10 cellular contexts compared by ENCODE assay signal in the genomic region with DNA sequence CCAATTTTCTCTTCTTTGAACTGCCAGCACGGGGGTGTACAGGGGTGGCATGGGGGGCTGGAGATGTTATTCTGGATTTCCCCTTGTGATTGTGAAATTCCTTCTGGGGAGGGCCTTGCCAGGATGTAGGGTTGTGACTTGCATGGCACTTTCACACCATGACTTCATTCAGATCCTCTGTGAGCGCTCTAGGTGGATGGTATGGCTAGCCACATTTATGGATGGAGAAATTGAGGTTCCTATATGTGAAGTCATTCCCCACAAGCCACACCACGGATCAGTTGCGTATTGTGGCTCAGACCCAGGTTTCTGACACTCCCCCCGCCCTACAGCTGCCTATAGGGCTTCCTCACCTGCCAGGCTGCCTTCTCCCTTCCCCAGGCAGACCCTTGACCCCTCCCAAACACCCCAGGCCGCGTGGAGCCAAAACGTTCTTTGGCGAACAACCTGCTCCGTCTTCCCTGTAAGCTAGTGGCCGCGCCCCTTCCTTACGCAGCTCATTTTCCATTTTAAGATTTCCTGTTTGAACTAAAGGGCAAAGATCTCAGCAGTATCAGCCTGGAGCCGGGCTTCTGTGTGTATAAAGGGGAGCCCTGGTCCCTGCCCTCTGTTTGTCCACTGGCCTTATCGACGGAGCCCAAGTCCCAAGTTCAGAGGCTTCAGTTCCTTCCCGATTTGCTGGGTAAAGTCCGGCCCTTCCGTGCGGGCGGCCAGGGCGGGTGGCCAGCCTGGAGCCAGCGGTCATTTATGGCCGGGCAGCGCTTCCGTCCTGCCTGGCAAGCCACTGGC.
DNase-seq lines count a peak whose midpoint lies in the region; ATAC-seq and TF ChIP-seq lines count a peak whose summit lies in the region.
"Had no signal": no experiment of that assay in that cellular context is flagged by ENCODE, and none has a peak within 500 bp of the region (broad histone marks: within the 10 kb centered on the region; RNA-seq: fewer than 3 reads in every experiment).

No MANE protein-coding gene starts in this region.

- H3K9me3 ChIP-seq in heart right ventricle: no peaks in the 10 kb centered on the region
- no peaks in the 10 kb centered on the region for H3K9me3 ChIP-seq in sigmoid colon

- WGBS in heart right ventricle, 2 donors: 47 to 66% methylated on average over 26 of the region's 26 CpGs
- WGBS in sigmoid colon, 2 donors: 8 to 35% methylated on average over 26 of the region's 26 CpGs

- TF ChIP-seq CTCF in HL-60 (IDR thresholded peaks at IDR 0.05; ENCODE audit: insufficient read depth, low read length) (no peak), heart right ventricle (IDR thresholded peaks at IDR 0.05) (no peak), sigmoid colon (IDR thresholded peaks at IDR 0.05) (no peak), brain microvascular endothelial cell (IDR thresholded peaks at IDR 0.05; ENCODE audit: low read depth, low read length, missing control alignments) (no peak)

- H3K27ac ChIP-seq in HL-60 (replicated peaks): no peak overlapping the region
- H3K27ac ChIP-seq in heart right ventricle: peak overlapping the region; percentile 72 to 89 (median 81)
- peak overlapping the region in 3 of 4 donors; percentile 6 to 54 (median 53) for H3K27ac ChIP-seq in sigmoid colon
- no peak overlapping the region for H3K27ac ChIP-seq in brain microvascular endothelial cell

- H3K27me3 ChIP-seq in HL-60 (ENCODE audit: insufficient read depth, poor library complexity, severe bottlenecking) (no peaks in the 10 kb centered on the region), heart right ventricle (no peaks in the 10 kb centered on the region), sigmoid colon (no peaks in the 10 kb centered on the region), brain microvascular endothelial cell (replicated peaks) (no peaks in the 10 kb centered on the region)

- peak in 1 of 2 donors; percentile 36 for TF ChIP-seq POLR2A in sigmoid colon (IDR thresholded peaks at IDR 0.05)

- DNase-seq in HL-60 (ENCODE audit: low read depth in 1 of 2, low spot score in 1 of 2) (peak; percentile 49 to 58), RPMI7951 (ENCODE audit: low read depth) (peak; percentile 37), heart right ventricle (peak; percentile 60 to 82), sigmoid colon (no peak), NCI-H1436 treated with DMSO at 0.1 percent for 48 hours (lab: John Stamatoyannopoulos, UW) (no peak), brain microvascular endothelial cell (no peak)
- DNase-seq in activated CD4-positive, CD25-positive, alpha-beta regulatory T cell treated with anti-CD3 and anti-CD28 coated beads, Interleukin-2, amount 50 U/mL, for 72 hours: no peak
- DNase-seq: activated gamma-delta T cell, NCI-H526 had no signal

- in situ Hi-C loops in brain microvascular endothelial cell (cut with HindIII; ENCODE audit: low pct_ligation_motif_present, low sequenced_read_pairs): no loop called here

- H3K4me3 ChIP-seq in HL-60 (replicated peaks; ENCODE audit: insufficient read depth, low read length): 0 out of 2 replicates have a peak overlapping the region, but pooled peaks have one; percentile 13
- peak overlapping the region in 7 of 10 donors; percentile 18 to 43 (median 41) for H3K4me3 ChIP-seq in heart right ventricle
- H3K4me3 ChIP-seq in sigmoid colon: peak overlapping the region in 1 of 4 donors; percentile 7
- no peak overlapping the region for H3K4me3 ChIP-seq in brain microvascular endothelial cell (ENCODE audit: low read depth, low read length)

- peak; percentile 75 to 95 (median 92) for ATAC-seq in heart right ventricle
- ATAC-seq in GM19463 (IDR thresholded peaks at IDR 0.05; ENCODE audit: unreplicated experiment): no peak

- no peaks in the 10 kb centered on the region for H3K36me3 ChIP-seq in heart right ventricle
- no peaks in the 10 kb centered on the region for H3K36me3 ChIP-seq in sigmoid colon
- no peaks in the 10 kb centered on the region for H3K36me3 ChIP-seq in brain microvascular endothelial cell (replicated peaks)

- no peak for TF ChIP-seq EP300 in sigmoid colon (IDR thresholded peaks at IDR 0.05)

- peaks cover 0 to 36% (median 12%) of the 10 kb centered on the region in 9 donors for H3K4me1 ChIP-seq in heart right ventricle
- no peaks in the 10 kb centered on the region for H3K4me1 ChIP-seq in sigmoid colon

- intact Hi-C loops in heart right ventricle (cut with DNase I) (loop anchor here in 3 of 10 donors (5.0 to 10.0 kb wide), 3 partner anchors 50 to 557 kb away; a partner anchor contains a TSS), sigmoid colon (cut with DNase I) (no loop called here)

Comparison
In these comparisons a context has a peak if more than half of its experiments do, and no peak if none do; other contexts are left out.
1. DNase-seq: peak in HL-60 (2 of 2), RPMI7951 (single experiment) and heart right ventricle (2 of 2); none in sigmoid colon (single experiment), NCI-H1436 treated with DMSO at 0.1 percent for 48 hours (single experiment), brain microvascular endothelial cell (single experiment) and activated CD4-positive, CD25-positive, alpha-beta regulatory T cell treated with anti-CD3 and anti-CD28 coated beads, Interleukin-2, amount 50 U/mL, for 72 hours (single experiment).
2. H3K27ac ChIP-seq: peak in heart right ventricle (10 of 10) and sigmoid colon (3 of 4); none in HL-60 (single experiment) and brain microvascular endothelial cell (single experiment).